In the genomic region with DNA sequence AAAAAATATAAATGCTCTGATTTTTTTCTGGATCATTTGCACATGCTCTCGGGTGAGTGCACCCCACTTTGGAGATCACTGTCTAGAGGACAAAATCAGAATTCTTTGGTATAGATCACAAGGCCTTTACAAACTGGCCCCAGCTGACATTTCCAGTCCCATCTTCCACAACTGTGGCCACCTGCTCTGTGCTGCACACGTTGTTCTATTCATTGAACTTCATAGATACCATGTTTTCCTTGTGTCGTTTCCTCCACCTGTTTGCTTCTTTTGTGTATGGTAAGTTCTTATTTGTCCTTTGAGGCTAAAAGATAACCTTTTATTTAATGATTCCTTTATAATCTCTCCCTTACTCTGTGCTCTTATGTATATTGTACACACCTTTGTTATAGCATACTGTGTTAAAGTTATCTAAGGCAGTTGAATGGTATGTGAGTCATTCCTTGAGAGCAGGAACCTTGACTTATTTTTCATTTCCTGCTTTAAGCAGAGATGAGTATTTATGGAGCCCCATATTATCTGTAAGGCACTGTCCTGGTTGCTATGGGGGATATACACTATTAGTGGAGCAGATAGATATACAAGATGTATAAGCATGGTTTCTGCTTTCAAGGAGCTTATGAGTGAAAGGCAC, we compare ENCODE assay signal across 8 cellular contexts. TPM values are rescaled to one million over a fixed set of nuclear protein-coding genes. Genes with fewer than 3 reads are reported as not detected.
DNase-seq lines count a peak whose midpoint lies in the region; ATAC-seq and TF ChIP-seq lines count a peak whose summit lies in the region.

No MANE protein-coding gene starts in this region.

- H3K36me3 Mint-ChIP-seq in endothelial cell (ENCODE audit: low read depth, unreplicated experiment) (no peaks in the 10 kb centered on the region), CD14-positive monocyte (no peaks in the 10 kb centered on the region)

- ATAC-seq in GM21515 (IDR thresholded peaks at IDR 0.05; ENCODE audit: unreplicated experiment) (peak; percentile 80), HG03442 (IDR thresholded peaks at IDR 0.05; ENCODE audit: unreplicated experiment) (peak; percentile 87)

- peak overlapping the region; percentile 18 for H3K27ac Mint-ChIP-seq in endothelial cell (ENCODE audit: unreplicated experiment)
- no peak overlapping the region for H3K27ac Mint-ChIP-seq in CD14-positive monocyte

- no peak overlapping the region for H3K4me3 Mint-ChIP-seq in endothelial cell (ENCODE audit: unreplicated experiment)
- H3K4me3 Mint-ChIP-seq in CD14-positive monocyte, result no peak overlapping the region

- TF ChIP-seq CTCF in endothelial cell (IDR thresholded peaks at IDR 0.05; ENCODE audit: unreplicated experiment) (no peak), CD14-positive monocyte (IDR thresholded peaks at IDR 0.05) (no peak), GM10266 (IDR thresholded peaks at IDR 0.05; ENCODE audit: control insufficient read depth, insufficient read depth, low read depth, missing control alignments) (no peak)

- H3K4me1 Mint-ChIP-seq in endothelial cell (ENCODE audit: unreplicated experiment) (peaks cover 11% of the 10 kb centered on the region), CD14-positive monocyte (peaks cover 5% of the 10 kb centered on the region)

- H3K9me3 Mint-ChIP-seq in endothelial cell (ENCODE audit: unreplicated experiment) (no peaks in the 10 kb centered on the region), CD14-positive monocyte (peaks cover 0 to 3% (median 0%) of the 10 kb centered on the region in 7 donors)

- intact Hi-C loops in CD14-positive monocyte (cut with micrococcal nuclease), result no loop called here
- intact Hi-C loops in posterior cingulate gyrus (cut with DNase I), result no loop called here

- peak; percentile 13 for DNase-seq in EL
- no peak for DNase-seq in endothelial cell (ENCODE audit: low spot score)
- DNase-seq in CD14-positive monocyte (ENCODE audit: low spot score), result no peak
- DNase-seq in posterior cingulate gyrus, result no peak
- DNase-seq in hepatic stellate cell (ENCODE audit: low spot score), result no peak
- DNase-seq in GM10266 (ENCODE audit: extremely low spot score), result no peak

- H3K27me3 Mint-ChIP-seq in endothelial cell (ENCODE audit: unreplicated experiment), result no peaks in the 10 kb centered on the region
- H3K27me3 Mint-ChIP-seq in CD14-positive monocyte (ENCODE audit: low read depth in 3 of 3), result peaks cover 0 to 3% (median 0%) of the 10 kb centered on the region in 3 donors

RNA-seq across cellular contexts. Expression of a gene that starts 12.0 kb away (rescaled TPM):
- total RNA-seq in endothelial cell (ENCODE audit: unreplicated experiment), result 17.5 TPM
- polyA plus RNA-seq in CD14-positive monocyte, result 10 to 100 TPM in 1 of 2 donors, 1 to 10 TPM in 1; 9.4 to 11.6 TPM

RNA-seq across cellular contexts. Expression of a gene that starts 30.2 kb away (rescaled TPM):
- 60.2 TPM for total RNA-seq in endothelial cell (ENCODE audit: unreplicated experiment)
- polyA plus RNA-seq in CD14-positive monocyte, result under 1 TPM; 0.17 to 0.30 TPM
